ENCODE assay signal across 13 cellular contexts in genomic region chr12:85955127-85955526, GRCh38.
DNase-seq lines count a peak whose midpoint lies in the region; ATAC-seq, FAIRE-seq and TF ChIP-seq lines count a peak whose summit lies in the region.
"Had no signal": no experiment of that assay in that cellular context is flagged by ENCODE, and none has a peak within 500 bp of the region (broad histone marks: within the 10 kb centered on the region; RNA-seq: fewer than 3 reads in every experiment).

No MANE protein-coding gene starts in this region.

- H3K9me3 ChIP-seq in breast epithelium: no peaks in the 10 kb centered on the region
- H3K9me3 ChIP-seq in thoracic aorta: no peaks in the 10 kb centered on the region
- no peaks in the 10 kb centered on the region for H3K9me3 ChIP-seq in CD4-positive, alpha-beta T cell (ENCODE audit: control insufficient read depth, low read length)
- H3K9me3 ChIP-seq in Caco-2: no peaks in the 10 kb centered on the region
- H3K9me3 ChIP-seq: uterus had no signal

- CTCF ChIA-PET in MCF 10A (lab: Yijun Ruan, JAX): interaction anchor here (0.6 to 4.0 kb wide), 6 partner anchors 18 to 1998 kb away, joined by 3 to 31 read pairs (median 4); no protein-coding TSS in a partner anchor
- CTCF ChIA-PET in CD4-positive, alpha-beta T cell (lab: Charles Lee): no interaction called here
- CTCF ChIA-PET in Caco-2 (lab: Charles Lee): no interaction called here

- H3K27me3 ChIP-seq in breast epithelium (no peaks in the 10 kb centered on the region), thoracic aorta (replicated peaks; ENCODE audit: insufficient read depth) (no peaks in the 10 kb centered on the region), Caco-2 (replicated peaks; ENCODE audit: control insufficient read depth, insufficient read depth, low read length) (no peaks in the 10 kb centered on the region)
- no peaks in the 10 kb centered on the region for H3K27me3 ChIP-seq in CD4-positive, alpha-beta T cell (ENCODE audit: control insufficient read depth, insufficient read depth, low read length)
- H3K27me3 ChIP-seq: uterus had no signal

- H3K4me3 Mint-ChIP-seq in MCF 10A (ENCODE audit: unreplicated experiment) (no peak overlapping the region), Caco-2 (ENCODE audit: unreplicated experiment) (no peak overlapping the region)
- H3K4me3 Mint-ChIP-seq in CD4-positive, alpha-beta T cell: no peak overlapping the region
- H3K4me3 Mint-ChIP-seq: B cell; naive thymus-derived CD8-positive, alpha-beta T cell had no signal

- TF ChIP-seq CTCF in MCF 10A (IDR thresholded peaks at IDR 0.05; ENCODE audit: unreplicated experiment) (peak; percentile 26), breast epithelium (IDR thresholded peaks at IDR 0.05) (no peak), fibroblast of mammary gland (conservative IDR thresholded peaks at IDR 0.05; ENCODE audit: control insufficient read depth, insufficient read depth, low read depth, low read length) (peak; percentile 15), thoracic aorta (IDR thresholded peaks at IDR 0.05) (peak; percentile 10), Caco-2 (IDR thresholded peaks at IDR 0.05; ENCODE audit: insufficient read depth in 1 of 2, low read depth in 1 of 2, low read length in 1 of 2, severe bottlenecking in 1 of 2, unreplicated experiment in 1 of 2) (no peak)
- TF ChIP-seq CTCF in CD4-positive, alpha-beta T cell (IDR thresholded peaks at IDR 0.05): no peak

- TF ChIP-seq POLR2A in breast epithelium (IDR thresholded peaks at IDR 0.05): no peak

- H3K36me3 Mint-ChIP-seq in MCF 10A (ENCODE audit: insufficient read depth, unreplicated experiment): no peaks in the 10 kb centered on the region
- no peaks in the 10 kb centered on the region for H3K36me3 Mint-ChIP-seq in CD4-positive, alpha-beta T cell (ENCODE audit: low read depth)
- no peaks in the 10 kb centered on the region for H3K36me3 Mint-ChIP-seq in Caco-2 (ENCODE audit: insufficient read depth, unreplicated experiment)
- H3K36me3 Mint-ChIP-seq: naive thymus-derived CD8-positive, alpha-beta T cell had no signal

- no peak overlapping the region for H3K27ac Mint-ChIP-seq in MCF 10A (ENCODE audit: low read depth, unreplicated experiment)
- H3K27ac Mint-ChIP-seq in CD4-positive, alpha-beta T cell: no peak overlapping the region
- H3K27ac Mint-ChIP-seq in Caco-2 (ENCODE audit: unreplicated experiment): no peak overlapping the region
- H3K27ac Mint-ChIP-seq: B cell; naive thymus-derived CD8-positive, alpha-beta T cell had no signal

- peak; percentile 14 for DNase-seq in MCF 10A (ENCODE audit: unreplicated experiment)
- DNase-seq in breast epithelium (ENCODE audit: low spot score in 2 of 2): no peak
- DNase-seq in RCC 7860 (ENCODE audit: low spot score): no peak
- peak; percentile 4 for DNase-seq in fibroblast of mammary gland (ENCODE audit: low read depth)
- no peak for DNase-seq in thoracic aorta (ENCODE audit: low spot score)
- no peak for DNase-seq in CD4-positive, alpha-beta T cell
- no peak for DNase-seq in Caco-2
- DNase-seq: naive thymus-derived CD8-positive, alpha-beta T cell; uterus; WERI-Rb-1 had no signal

- H3K4me3 ChIP-seq in breast epithelium: no peak overlapping the region
- H3K4me3 ChIP-seq in fibroblast of mammary gland (ENCODE audit: control insufficient read depth, low read depth, low read length): no peak overlapping the region
- H3K4me3 ChIP-seq in thoracic aorta: no peak overlapping the region
- H3K4me3 ChIP-seq in Caco-2 (ENCODE audit: low read depth, low read length): no peak overlapping the region
- H3K4me3 ChIP-seq: uterus had no signal

- H3K4me1 Mint-ChIP-seq in MCF 10A (ENCODE audit: insufficient read depth, unreplicated experiment) (no peaks in the 10 kb centered on the region), Caco-2 (ENCODE audit: low read depth, unreplicated experiment) (no peaks in the 10 kb centered on the region)
- no peaks in the 10 kb centered on the region for H3K4me1 Mint-ChIP-seq in CD4-positive, alpha-beta T cell (ENCODE audit: low read depth)
- H3K4me1 Mint-ChIP-seq: B cell; naive thymus-derived CD8-positive, alpha-beta T cell had no signal

- ATAC-seq in thoracic aorta (ENCODE audit: insufficient number of reproducible peaks, low FRiP score, low read depth): no peak
- no peak for ATAC-seq in GM19467 (IDR thresholded peaks at IDR 0.05; ENCODE audit: unreplicated experiment)
- ATAC-seq in CD4-positive, alpha-beta T cell (ENCODE audit: poor library complexity): no peak
- ATAC-seq: naive thymus-derived CD8-positive, alpha-beta T cell had no signal

- FAIRE-seq in RCC 7860 (lab: Jason Lieb, UNC): peak; percentile 77
- FAIRE-seq: keratinocyte had no signal

- H3K27me3 Mint-ChIP-seq in MCF 10A (ENCODE audit: insufficient read depth, unreplicated experiment): no peaks in the 10 kb centered on the region
- no peaks in the 10 kb centered on the region for H3K27me3 Mint-ChIP-seq in CD4-positive, alpha-beta T cell
- H3K27me3 Mint-ChIP-seq in Caco-2 (ENCODE audit: insufficient read depth, unreplicated experiment): peaks cover 2% of the 10 kb centered on the region
- H3K27me3 Mint-ChIP-seq: B cell had no signal

- intact Hi-C loops in MCF 10A (cut with micrococcal nuclease): loop anchor here (1.0 to 10.0 kb wide), 4 partner anchors 770 to 1893 kb away; no protein-coding TSS in a partner anchor
- intact Hi-C loops in breast epithelium (cut with DNase I; ENCODE audit: low total_unique reads): no loop called here
- intact Hi-C loops in CD4-positive, alpha-beta T cell (cut with DNase I, micrococcal nuclease): no loop called here
- intact Hi-C loops in Caco-2 (cut with micrococcal nuclease; ENCODE audit: unreplicated experiment): no loop called here

- BruUV-seq in MCF 10A (replicated peaks; lab: Mats Ljungman, UMichigan): no TSS peak
- BruUV-seq in Caco-2 (replicated peaks; lab: Mats Ljungman, UMichigan): no TSS peak

- H3K4me1 ChIP-seq in breast epithelium (no peaks in the 10 kb centered on the region), thoracic aorta (ENCODE audit: control insufficient read depth in 1 of 2, low read depth in 2 of 2) (no peaks in the 10 kb centered on the region), Caco-2 (no peaks in the 10 kb centered on the region)
- H3K4me1 ChIP-seq: uterus had no signal

- POLR2A ChIA-PET in MCF 10A (lab: Yijun Ruan, JAX) (no interaction called here), Caco-2 (lab: Charles Lee) (no interaction called here)
- POLR2A ChIA-PET in CD4-positive, alpha-beta T cell (lab: Charles Lee): no interaction called here

- no peak overlapping the region for H3K27ac ChIP-seq in breast epithelium
- H3K27ac ChIP-seq in thoracic aorta: no peak overlapping the region
- H3K27ac ChIP-seq in CD4-positive, alpha-beta T cell (ENCODE audit: low read depth, low read length): no peak overlapping the region
- H3K27ac ChIP-seq: uterus, WERI-Rb-1 had no signal

- H3K36me3 ChIP-seq in breast epithelium (no peaks in the 10 kb centered on the region), thoracic aorta (no peaks in the 10 kb centered on the region), Caco-2 (ENCODE audit: control insufficient read depth, insufficient read depth, low read length) (no peaks in the 10 kb centered on the region)
- H3K36me3 ChIP-seq: uterus, WERI-Rb-1 had no signal

- H3K9me3 Mint-ChIP-seq in MCF 10A (ENCODE audit: unreplicated experiment) (no peaks in the 10 kb centered on the region), Caco-2 (ENCODE audit: unreplicated experiment) (no peaks in the 10 kb centered on the region)
- no peaks in the 10 kb centered on the region for H3K9me3 Mint-ChIP-seq in CD4-positive, alpha-beta T cell

Comparison
In these comparisons a context has a peak if more than half of its experiments do, and no peak if none do; other contexts are left out.
1. DNase-seq: peak in MCF 10A (single experiment) and fibroblast of mammary gland (single experiment); none in breast epithelium (0 of 2), RCC 7860 (single experiment), thoracic aorta (single experiment), CD4-positive, alpha-beta T cell (0 of 10) and Caco-2 (0 of 2).
2. CTCF ChIP-seq: peak in MCF 10A (single experiment), fibroblast of mammary gland (single experiment) and thoracic aorta (single experiment); none in breast epithelium (0 of 3), CD4-positive, alpha-beta T cell (single experiment) and Caco-2 (0 of 2).